16 cellular contexts compared by ENCODE assay signal in the genomic region with DNA sequence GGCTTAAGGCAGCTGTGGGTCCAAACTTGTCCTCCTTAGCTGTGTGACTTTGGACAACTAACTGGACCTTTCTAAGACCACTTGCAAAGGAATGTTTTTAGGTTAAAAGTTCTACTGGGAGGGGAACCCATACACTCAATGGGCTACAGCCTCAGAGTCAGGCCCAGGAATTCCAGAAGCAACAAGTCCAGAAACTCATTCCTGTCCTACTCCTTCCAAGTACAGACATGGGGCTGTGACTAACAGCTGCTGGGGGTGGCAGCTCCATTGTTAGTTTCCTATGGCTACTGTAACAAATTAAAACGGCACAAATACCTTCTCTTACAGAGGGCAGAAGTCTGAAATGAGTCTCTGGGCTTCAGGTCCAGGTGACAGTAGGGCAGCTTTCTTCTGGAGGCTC. TPM values are rescaled to one million over a fixed set of nuclear protein-coding genes. Genes with fewer than 3 reads are reported as not detected.
A peak's percentile ranks its signal among the peaks of the same experiment; 100 is the strongest.
DNase-seq lines count a peak whose midpoint lies in the region; TF ChIP-seq lines count a peak whose summit lies in the region.
"Had no signal": no experiment of that assay in that cellular context is flagged by ENCODE, and none has a peak within 500 bp of the region (broad histone marks: within the 10 kb centered on the region; RNA-seq: fewer than 3 reads in every experiment).

No MANE protein-coding gene starts in this region.

- no peak overlapping the region for H3K18ac ChIP-seq in trophoblast cell (ENCODE audit: low read length)

- H3K9me3 Mint-ChIP-seq in activated T-cell treated with anti-CD3 and anti-CD28 coated beads, Interleukin-2, amount 50 U/mL, for 24 hours, result no peaks in the 10 kb centered on the region

- H3K14ac ChIP-seq in trophoblast cell (ENCODE audit: low read length), result no peak overlapping the region

- TF ChIP-seq EP300 in ovary (IDR thresholded peaks at IDR 0.05), result no peak

- no peak for TF ChIP-seq CTCF in esophagus squamous epithelium (IDR thresholded peaks at IDR 0.05)
- no peak for TF ChIP-seq CTCF in ovary (IDR thresholded peaks at IDR 0.05)

- no peak overlapping the region for H3K4me2 ChIP-seq in trophoblast cell (ENCODE audit: low read length)
- H3K4me2 ChIP-seq: BLaER1 treated with 17β-estradiol and CSF1 and Interleukin-3, amounts not matched to agents 10 nM and 100 nM; PC-9 had no signal

- peaks cover 27% of the 10 kb centered on the region for H3K4me1 Mint-ChIP-seq in activated T-cell treated with anti-CD3 and anti-CD28 coated beads, Interleukin-2, amount 50 U/mL, for 24 hours (ENCODE audit: low read depth)

- H2AFZ ChIP-seq in trophoblast cell (ENCODE audit: insufficient read depth, low read length, poor library complexity), result no peak overlapping the region
- H2AFZ ChIP-seq: PC-9 had no signal

- peaks cover 7% of the 10 kb centered on the region for H3K79me1 ChIP-seq in trophoblast cell (ENCODE audit: low read length)

- H4K12ac ChIP-seq in trophoblast cell (ENCODE audit: low read depth, low read length), result no peak overlapping the region

- H3K9me3 ChIP-seq in trophoblast cell (ENCODE audit: insufficient read depth, low read depth, low read length) (no peaks in the 10 kb centered on the region), esophagus squamous epithelium (no peaks in the 10 kb centered on the region), ovary (no peaks in the 10 kb centered on the region)
- H3K9me3 ChIP-seq: BLaER1 treated with 17β-estradiol and CSF1 and Interleukin-3, amounts not matched to agents 10 nM and 100 nM; HAP-1 had no signal

- H4K8ac ChIP-seq in trophoblast cell (ENCODE audit: low read depth, low read length), result no peak overlapping the region

- no peaks in the 10 kb centered on the region for H3K79me2 ChIP-seq in trophoblast cell (ENCODE audit: control insufficient read depth, insufficient read depth, low read length, poor library complexity)

- H3K4me3 ChIP-seq in trophoblast cell (ENCODE audit: low read depth, low read length) (no peak overlapping the region), esophagus squamous epithelium (no peak overlapping the region), ovary (no peak overlapping the region)
- H3K4me3 ChIP-seq: BLaER1 treated with 17β-estradiol and CSF1 and Interleukin-3, amounts not matched to agents 10 nM and 100 nM; HAP-1; PC-9 had no signal

- H2BK12ac ChIP-seq in trophoblast cell (ENCODE audit: low read length), result no peak overlapping the region

- no peak overlapping the region for H3K4me3 Mint-ChIP-seq in activated T-cell treated with anti-CD3 and anti-CD28 coated beads, Interleukin-2, amount 50 U/mL, for 24 hours

- no peak overlapping the region for H3K4ac ChIP-seq in trophoblast cell (ENCODE audit: low read depth, low read length)

- peak overlapping the region; percentile 20 for H3K27ac Mint-ChIP-seq in activated T-cell treated with anti-CD3 and anti-CD28 coated beads, Interleukin-2, amount 50 U/mL, for 24 hours

- H3K36me3 Mint-ChIP-seq in activated T-cell treated with anti-CD3 and anti-CD28 coated beads, Interleukin-2, amount 50 U/mL, for 24 hours (ENCODE audit: low read depth), result peaks cover 24% of the 10 kb centered on the region

- no peak overlapping the region for H3K23ac ChIP-seq in trophoblast cell (ENCODE audit: low read length)

- H3K9ac ChIP-seq in trophoblast cell (ENCODE audit: low read length), result no peak overlapping the region
- H3K9ac ChIP-seq: BLaER1 treated with 17β-estradiol and CSF1 and Interleukin-3, amounts not matched to agents 10 nM and 100 nM had no signal

- H3K27ac ChIP-seq in epithelial cell of prostate (peak overlapping the region; percentile 18), trophoblast cell (ENCODE audit: low read depth, low read length) (no peak overlapping the region), esophagus squamous epithelium (peak overlapping the region in 1 of 4 donors; percentile 18), ovary (no peak overlapping the region)
- H3K27ac ChIP-seq: 22Rv1; BLaER1 treated with 17β-estradiol and CSF1 and Interleukin-3, amounts not matched to agents 10 nM and 100 nM; PC-9 had no signal

- TF ChIP-seq POLR2A in esophagus squamous epithelium (IDR thresholded peaks at IDR 0.05) (no peak), ovary (IDR thresholded peaks at IDR 0.05) (no peak)

- no CpG with 5 or more reads among the region's 1 CpG for WGBS in trophoblast cell (ENCODE audit: extremely low coverage, insufficient coverage, insufficient read length)
- 55 to 60% methylated on average over 1 of the region's 1 CpG for WGBS in esophagus squamous epithelium, 2 donors
- WGBS in ovary, 3 donors, result 40 to 61% (median 53%) methylated on average over 1 of the region's 1 CpG

- H2BK120ac ChIP-seq in trophoblast cell (ENCODE audit: insufficient read depth, low read length, poor library complexity), result no peak overlapping the region

- H3K4me1 ChIP-seq in trophoblast cell (ENCODE audit: control insufficient read depth in 1 of 2, insufficient read depth in 2 of 2, low read length in 2 of 2) (peaks cover 18 to 19% of the 10 kb centered on the region in 2 experiments), esophagus squamous epithelium (peaks cover 13 to 49% (median 19%) of the 10 kb centered on the region in 3 donors), ovary (ENCODE audit: insufficient read depth) (peaks cover 11% of the 10 kb centered on the region)

- H4K91ac ChIP-seq in trophoblast cell (ENCODE audit: low read depth, low read length), result no peak overlapping the region

- no peaks in the 10 kb centered on the region for H3K27me3 Mint-ChIP-seq in activated T-cell treated with anti-CD3 and anti-CD28 coated beads, Interleukin-2, amount 50 U/mL, for 24 hours

- H3K27me3 ChIP-seq in trophoblast cell (ENCODE audit: insufficient read depth, low read length), result no peaks in the 10 kb centered on the region
- no peaks in the 10 kb centered on the region for H3K27me3 ChIP-seq in esophagus squamous epithelium
- no peaks in the 10 kb centered on the region for H3K27me3 ChIP-seq in ovary
- H3K27me3 ChIP-seq: BLaER1 treated with 17β-estradiol and CSF1 and Interleukin-3, amounts not matched to agents 10 nM and 100 nM had no signal

- intact Hi-C loops in esophagus squamous epithelium (cut with DNase I), result loop anchor here (10.0 kb wide), 1 partner anchor 105 kb away; the partner anchor contains the start of gene WHRN
- intact Hi-C loops in ovary (cut with DNase I), result loop anchor here in 2 of 4 donors (10.0 kb wide), 1 partner anchor 255 kb away; the partner anchor contains the start of gene TEX53 (in 2 of the 2)

- DNase-seq in activated T-cell treated with anti-CD3 and anti-CD28 coated beads, Interleukin-2, amount 50 U/mL, for 24 hours, result no peak
- DNase-seq in activated T-cell treated with anti-CD3 and anti-CD28 coated beads, Interleukin-2, amount 50 U/mL, for 1 hour, result no peak
- DNase-seq in M059J (ENCODE audit: low read depth) (peak; percentile 46), epithelial cell of prostate (ENCODE audit: low read depth, low spot score) (no peak), trophoblast cell (no peak), NCI-H1417 treated with DMSO at 0.1 percent for 48 hours (lab: John Stamatoyannopoulos, UW) (no peak), esophagus squamous epithelium (lab: John Stamatoyannopoulos, UW) (no peak), ovary (no peak)
- DNase-seq: EL, NCI-H1694, NCI-H2107, NCI-H774, PC-9 had no signal

- H3K36me3 ChIP-seq in trophoblast cell (ENCODE audit: control insufficient read depth in 1 of 2, insufficient read depth in 2 of 2, low read length in 2 of 2) (peaks cover 3 to 7% of the 10 kb centered on the region in 2 experiments), esophagus squamous epithelium (peaks cover 0 to 5% (median 0%) of the 10 kb centered on the region in 3 donors), ovary (no peaks in the 10 kb centered on the region)
- H3K36me3 ChIP-seq: HAP-1 had no signal

- no peak overlapping the region for H2AK5ac ChIP-seq in trophoblast cell (ENCODE audit: low read length)

- peak overlapping the region; percentile 10 for H2BK5ac ChIP-seq in trophoblast cell (ENCODE audit: low read depth, low read length, poor library complexity)

RNA-seq across cellular contexts. Expression of gene AKNA, which starts 12.4 kb away (rescaled TPM):
- total RNA-seq in M059J (2014; rRNA removed; shearing (Covaris generic)), result 1.6 and 3.2 TPM in 2 replicates
- 14.4 and 16.0 TPM in 2 replicates for polyA plus RNA-seq in trophoblast cell (2013)
- total RNA-seq in esophagus squamous epithelium, result 10 to 100 TPM in 1 of 4 donors, 1 to 10 TPM in 3; 6.1 to 25.0 (median 7.6) TPM
- total RNA-seq in ovary, result 100 to 1,000 TPM in 1 of 7 donors, 10 to 100 TPM in 6; 21.1 to 123 (median 39.7) TPM
- polyA plus RNA-seq in ovary, result 10 to 100 TPM; 12.9 to 24.5 TPM
